8 cellular contexts compared by ENCODE assay signal in genomic region chr20:53926428-53927028, GRCh38.
DNase-seq lines count a peak whose midpoint lies in the region; ATAC-seq and TF ChIP-seq lines count a peak whose summit lies in the region.

No MANE protein-coding gene starts in this region.

- H3K4me3 ChIP-seq in fibroblast of pulmonary artery (replicated peaks; ENCODE audit: low read depth, low read length), result no peak overlapping the region
- no peak overlapping the region for H3K4me3 ChIP-seq in skeletal muscle cell (ENCODE audit: low read depth, low read length)
- H3K4me3 ChIP-seq in MM.1S (ENCODE audit: low read length), result no peak overlapping the region

- no peak overlapping the region for H3K9ac ChIP-seq in MM.1S (ENCODE audit: low read length)

- no peaks in the 10 kb centered on the region for H3K36me3 ChIP-seq in MM.1S (replicated peaks; ENCODE audit: insufficient read depth, low read length)

- peaks cover 24% of the 10 kb centered on the region for H3F3A ChIP-seq in MM.1S (ENCODE audit: insufficient read depth, low read length)

- H3K9me3 Mint-ChIP-seq in Calu3 (ENCODE audit: low read depth, unreplicated experiment), result no peaks in the 10 kb centered on the region

- no peaks in the 10 kb centered on the region for H3K79me2 ChIP-seq in MM.1S (ENCODE audit: low read length)

- no peaks in the 10 kb centered on the region for H4K20me1 ChIP-seq in MM.1S (ENCODE audit: insufficient read depth, low read length)

- no peak for TF ChIP-seq CTCF in Calu3 (IDR thresholded peaks at IDR 0.05; ENCODE audit: unreplicated experiment)
- TF ChIP-seq CTCF in fibroblast of pulmonary artery (IDR thresholded peaks at IDR 0.05; ENCODE audit: low read length, missing control alignments), result no peak
- no peak for TF ChIP-seq CTCF in MM.1S (IDR thresholded peaks at IDR 0.05; ENCODE audit: low read length)

- peak overlapping the region; percentile 70 for H3K27ac Mint-ChIP-seq in Calu3 (ENCODE audit: unreplicated experiment)

- no peaks in the 10 kb centered on the region for H3K9me2 ChIP-seq in MM.1S (replicated peaks; ENCODE audit: insufficient read depth, low read length)

- peaks cover 8% of the 10 kb centered on the region for H3K36me3 Mint-ChIP-seq in Calu3 (ENCODE audit: insufficient read depth, unreplicated experiment)

- CTCF ChIA-PET in Calu3 (lab: Charles Lee), result interaction anchor here (0.7 to 3.8 kb wide), 6 partner anchors 9 to 186 kb away, joined by 3 to 19 read pairs (median 4); no protein-coding TSS in a partner anchor

- peaks cover 35% of the 10 kb centered on the region for H3K4me1 ChIP-seq in MM.1S (ENCODE audit: low read length)

- no peaks in the 10 kb centered on the region for H3K27me3 Mint-ChIP-seq in Calu3 (ENCODE audit: unreplicated experiment)

- peak overlapping the region; percentile 31 for H3K4me3 Mint-ChIP-seq in Calu3 (ENCODE audit: low read depth, unreplicated experiment)

- H3K27me3 ChIP-seq in MM.1S (replicated peaks; ENCODE audit: insufficient read depth, low read length), result no peaks in the 10 kb centered on the region

- H2AFZ ChIP-seq in MM.1S (ENCODE audit: low read length), result no peak overlapping the region

- intact Hi-C loops in Calu3 (cut with micrococcal nuclease; ENCODE audit: unreplicated experiment), result no loop called here

- no peak overlapping the region for H3K27ac ChIP-seq in MM.1S (ENCODE audit: low read length)

- no peaks in the 10 kb centered on the region for H3K9me3 ChIP-seq in MM.1S (replicated peaks; ENCODE audit: insufficient read depth, low read length)

- peak; percentile 65 for ATAC-seq in GM19395 (IDR thresholded peaks at IDR 0.05; ENCODE audit: unreplicated experiment)
- peak; percentile 67 for ATAC-seq in HG03378 (IDR thresholded peaks at IDR 0.05; ENCODE audit: unreplicated experiment)
- ATAC-seq in SK-N-SH treated with all-trans-retinoic acid at 6 μM for 48 hours, result peak; percentile 88

- H3K4me2 ChIP-seq in MM.1S (ENCODE audit: low read depth, low read length), result no peak overlapping the region

- H3K4me1 Mint-ChIP-seq in Calu3 (ENCODE audit: low read depth, unreplicated experiment), result peaks cover 67% of the 10 kb centered on the region

- BruUV-seq in Calu3 (replicated peaks; lab: Mats Ljungman, UMichigan), result TSS peak; percentile 71

- peak; percentile 82 for DNase-seq in Calu3
- peak; percentile 97 for DNase-seq in fibroblast of pulmonary artery (ENCODE audit: low read depth)
- peak; percentile 90 for DNase-seq in skeletal muscle cell (ENCODE audit: low read depth)
- no peak for DNase-seq in NCI-H1092 (lab: John Stamatoyannopoulos, UW)
- DNase-seq in MM.1S, result no peak

TF ChIP-seq in SK-N-SH treated with all-trans-retinoic acid at 6 μM for 48 hours, 23 proteins besides CTCF, POLR2A, EP300 and RAD21:
- no peak for TF ChIP-seq ZFP30 (CRISPR knock-in tag; IDR thresholded peaks at IDR 0.05)
- TF ChIP-seq ZNF565 (CRISPR knock-in tag; conservative IDR thresholded peaks at IDR 0.05; ENCODE audit: low read depth), result no peak
- TF ChIP-seq TSHZ2 (CRISPR knock-in tag; IDR thresholded peaks at IDR 0.05), result no peak
- TF ChIP-seq ESRRG (CRISPR knock-in tag; IDR thresholded peaks at IDR 0.05), result no peak
- TF ChIP-seq ARNTL (CRISPR knock-in tag; IDR thresholded peaks at IDR 0.05; ENCODE audit: borderline replicate concordance, low read depth), result no peak
- no peak for TF ChIP-seq ZFP3 (CRISPR knock-in tag; IDR thresholded peaks at IDR 0.05)
- TF ChIP-seq, protein P1, sequence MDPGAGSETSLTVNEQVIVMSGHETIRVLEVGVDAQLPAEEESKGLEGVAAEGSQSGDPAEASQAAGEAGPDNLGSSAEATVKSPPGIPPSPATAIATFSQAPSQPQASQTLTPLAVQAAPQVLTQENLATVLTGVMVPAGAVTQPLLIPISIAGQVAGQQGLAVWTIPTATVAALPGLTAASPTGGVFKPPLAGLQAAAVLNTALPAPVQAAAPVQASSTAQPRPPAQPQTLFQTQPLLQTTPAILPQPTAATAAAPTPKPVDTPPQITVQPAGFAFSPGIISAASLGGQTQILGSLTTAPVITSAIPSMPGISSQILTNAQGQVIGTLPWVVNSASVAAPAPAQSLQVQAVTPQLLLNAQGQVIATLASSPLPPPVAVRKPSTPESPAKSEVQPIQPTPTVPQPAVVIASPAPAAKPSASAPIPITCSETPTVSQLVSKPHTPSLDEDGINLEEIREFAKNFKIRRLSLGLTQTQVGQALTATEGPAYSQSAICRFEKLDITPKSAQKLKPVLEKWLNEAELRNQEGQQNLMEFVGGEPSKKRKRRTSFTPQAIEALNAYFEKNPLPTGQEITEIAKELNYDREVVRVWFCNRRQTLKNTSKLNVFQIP (CRISPR knock-in tag; IDR thresholded peaks at IDR 0.05; ENCODE audit: borderline replicate concordance, low read depth), result no peak
- TF ChIP-seq ZNF70 (CRISPR knock-in tag; IDR thresholded peaks at IDR 0.05), result no peak

Comparison
In these comparisons a context has a peak if more than half of its experiments do, and no peak if none do; other contexts are left out.
1. DNase-seq: peak in Calu3 (single experiment), fibroblast of pulmonary artery (single experiment) and skeletal muscle cell (single experiment); none in NCI-H1092 (single experiment) and MM.1S (single experiment).
2. Peak in every context shown above with its lines, with median percentiles within 50 percentile points of each other: ATAC-seq.